In the genomic region with DNA sequence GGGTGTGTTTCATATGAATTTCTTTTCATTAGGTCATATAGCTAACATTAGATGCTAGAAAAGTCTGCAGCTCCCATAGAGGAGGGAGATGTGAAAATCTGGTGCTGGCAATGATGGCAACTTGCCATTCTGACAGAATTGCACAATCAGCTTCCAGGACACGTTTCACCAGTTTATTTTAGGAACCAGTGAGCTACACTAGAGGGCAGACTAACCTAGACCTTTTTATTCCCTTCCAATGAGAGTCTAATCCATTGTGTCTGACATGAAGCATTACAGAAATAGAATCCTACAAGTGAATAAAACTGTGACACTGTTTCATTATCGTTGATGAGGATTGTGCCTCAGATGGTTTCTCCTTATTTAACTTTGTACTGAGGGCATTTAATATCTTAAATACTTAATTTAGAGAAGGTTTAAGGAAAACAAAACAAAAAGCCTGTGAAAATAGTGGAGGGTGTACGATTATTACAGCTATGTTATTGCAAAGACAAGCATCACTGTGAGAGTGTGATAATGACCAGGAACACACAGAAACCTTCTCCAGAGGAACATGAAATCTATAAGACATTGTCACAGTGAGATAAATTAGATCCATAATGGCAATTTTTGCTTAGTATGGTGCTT, we compare ENCODE assay signal across 8 cellular contexts.
DNase-seq lines count a peak whose midpoint lies in the region; ATAC-seq and TF ChIP-seq lines count a peak whose summit lies in the region.

No MANE protein-coding gene starts in this region.

- H3K27me3 ChIP-seq in foreskin keratinocyte: peaks cover 4% of the 10 kb centered on the region

- no peaks in the 10 kb centered on the region for H3K9me3 Mint-ChIP-seq in activated CD4-positive, alpha-beta T cell treated with anti-CD3 and anti-CD28 coated beads, Interleukin-2, amount 10 ng/mL, durations not matched to agents 7 days and 5 days

- ATAC-seq in GM18909 (IDR thresholded peaks at IDR 0.05; ENCODE audit: poor library complexity, unreplicated experiment) (peak; percentile 77), HG03280 (IDR thresholded peaks at IDR 0.05; ENCODE audit: unreplicated experiment) (peak; percentile 77), foreskin keratinocyte (peak; percentile 89)

- H3K4me1 Mint-ChIP-seq in activated CD4-positive, alpha-beta T cell treated with anti-CD3 and anti-CD28 coated beads, Interleukin-2, amount 10 ng/mL, durations not matched to agents 7 days and 5 days: peaks cover 17% of the 10 kb centered on the region

- peaks cover 4% of the 10 kb centered on the region for H3K27me3 Mint-ChIP-seq in activated CD4-positive, alpha-beta T cell treated with anti-CD3 and anti-CD28 coated beads, Interleukin-2, amount 10 ng/mL, durations not matched to agents 7 days and 5 days

- H3K4me1 ChIP-seq in foreskin keratinocyte: no peaks in the 10 kb centered on the region

- H3K36me3 Mint-ChIP-seq in activated CD4-positive, alpha-beta T cell treated with anti-CD3 and anti-CD28 coated beads, Interleukin-2, amount 10 ng/mL, durations not matched to agents 7 days and 5 days (ENCODE audit: low read depth): no peaks in the 10 kb centered on the region

- DNase-seq in COLO829 (ENCODE audit: low spot score) (peak; percentile 76), NCI-H345 (lab: John Stamatoyannopoulos, UW) (peak; percentile 82), foreskin keratinocyte (peak; percentile 28 to 69), occipital lobe (lab: John Stamatoyannopoulos, UW) (peak; percentile 16), NCI-H128 (lab: John Stamatoyannopoulos, UW; ENCODE audit: unreplicated experiment) (no peak)
- peak; percentile 41 for DNase-seq in activated CD4-positive, alpha-beta T cell treated with anti-CD3 and anti-CD28 coated beads, Interleukin-2, amount 10 ng/mL, durations not matched to agents 7 days and 5 days

- POLR2A ChIA-PET in activated CD4-positive, alpha-beta T cell treated with anti-CD3 and anti-CD28 coated beads, Interleukin-2, amount 10 ng/mL, durations not matched to agents 7 days and 5 days (lab: Charles Lee): no interaction called here

- H3K27ac ChIP-seq in foreskin keratinocyte: no peak overlapping the region

- H3K4me3 Mint-ChIP-seq in activated CD4-positive, alpha-beta T cell treated with anti-CD3 and anti-CD28 coated beads, Interleukin-2, amount 10 ng/mL, durations not matched to agents 7 days and 5 days: no peak overlapping the region

- peak; percentile 86 for TF ChIP-seq CTCF in foreskin keratinocyte (conservative IDR thresholded peaks at IDR 0.05)

- CTCF ChIA-PET in activated CD4-positive, alpha-beta T cell treated with anti-CD3 and anti-CD28 coated beads, Interleukin-2, amount 10 ng/mL, durations not matched to agents 7 days and 5 days (lab: Charles Lee): interaction anchor here (0.7 to 1.5 kb wide), 3 partner anchors 16 to 291 kb away, joined by 3 read pairs; no protein-coding TSS in a partner anchor

- H3K27ac Mint-ChIP-seq in activated CD4-positive, alpha-beta T cell treated with anti-CD3 and anti-CD28 coated beads, Interleukin-2, amount 10 ng/mL, durations not matched to agents 7 days and 5 days: no peak overlapping the region
